Comparison of ENCODE assay signal across 2 cellular contexts in the genomic region with DNA sequence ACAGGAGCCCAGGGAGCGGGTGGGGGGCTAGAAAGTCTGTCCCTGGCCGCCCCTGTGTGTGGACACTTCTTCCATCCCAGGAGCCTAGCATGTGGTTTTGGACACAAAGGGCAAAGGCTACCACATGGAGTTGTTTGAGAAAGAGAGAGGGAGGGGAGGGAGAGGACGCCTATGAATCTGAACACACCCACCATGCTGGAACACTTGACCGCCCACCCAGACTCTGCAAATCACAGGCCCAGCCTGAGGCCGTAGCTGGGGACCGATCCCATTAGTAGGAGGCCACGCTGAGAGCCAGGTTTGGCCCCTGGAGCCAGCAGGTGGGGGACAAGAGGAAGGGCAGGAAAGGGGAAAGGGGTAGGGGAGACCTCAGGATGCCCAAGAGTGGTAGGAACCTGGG.
TF ChIP-seq lines count a peak whose summit lies in the region.

No MANE protein-coding gene starts in this region.

TF ChIP-seq in K562, 482 proteins besides CTCF, POLR2A, EP300 and RAD21:
- TF ChIP-seq WHSC1 (IDR thresholded peaks at IDR 0.05; ENCODE audit: low read length), result peak; percentile 4
- TF ChIP-seq ZNF431 (CRISPR knock-in tag; IDR thresholded peaks at IDR 0.05), result no peak
TF ChIP-seq in K562: peak in this region for 1.

TF ChIP-seq in H1, 55 proteins besides CTCF, POLR2A, EP300 and RAD21:
- TF ChIP-seq NANOG (IDR thresholded peaks at IDR 0.05; ENCODE audit: insufficient read depth, low read depth, low read length, poor library complexity, severe bottlenecking), result no peak
- no peak for TF ChIP-seq TBP (IDR thresholded peaks at IDR 0.05; ENCODE audit: low read depth, low read length)
- no peak for TF ChIP-seq SIX5 (IDR thresholded peaks at IDR 0.05; ENCODE audit: low read depth, low read length)
- TF ChIP-seq KDM5A (IDR thresholded peaks at IDR 0.05; ENCODE audit: low read length), result no peak
- TF ChIP-seq, protein P1, sequence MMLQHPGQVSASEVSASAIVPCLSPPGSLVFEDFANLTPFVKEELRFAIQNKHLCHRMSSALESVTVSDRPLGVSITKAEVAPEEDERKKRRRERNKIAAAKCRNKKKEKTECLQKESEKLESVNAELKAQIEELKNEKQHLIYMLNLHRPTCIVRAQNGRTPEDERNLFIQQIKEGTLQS (IDR thresholded peaks at IDR 0.05; ENCODE audit: insufficient read depth, low read depth, low read length), result no peak
- TF ChIP-seq RXRA (IDR thresholded peaks at IDR 0.05; ENCODE audit: insufficient read depth, low read depth, low read length), result no peak
- TF ChIP-seq CBX8 (IDR thresholded peaks at IDR 0.05; ENCODE audit: borderline replicate concordance, low read depth, low read length), result no peak
- no peak for TF ChIP-seq RBBP5 (IDR thresholded peaks at IDR 0.05; ENCODE audit: borderline replicate concordance, low read depth, low read length)
- no peak for TF ChIP-seq NRF1 (IDR thresholded peaks at IDR 0.05; ENCODE audit: low read depth, low read length)
- TF ChIP-seq TAF1 (IDR thresholded peaks at IDR 0.05; ENCODE audit: low read depth, low read length), result no peak
- TF ChIP-seq SIRT6 (IDR thresholded peaks at IDR 0.05; ENCODE audit: low read length), result no peak
- no peak for TF ChIP-seq GTF2F1 (IDR thresholded peaks at IDR 0.05; ENCODE audit: borderline replicate concordance, low read depth, low read length)
- no peak for TF ChIP-seq SUZ12 (IDR thresholded peaks at IDR 0.05; ENCODE audit: low read length)
- no peak for TF ChIP-seq PHF8 (conservative IDR thresholded peaks at IDR 0.05; ENCODE audit: low read depth, low read length)
- no peak for TF ChIP-seq CTBP2 (IDR thresholded peaks at IDR 0.05; ENCODE audit: borderline replicate concordance, insufficient read depth, insufficient read length, low read length)
- TF ChIP-seq BCL11A (IDR thresholded peaks at IDR 0.05; ENCODE audit: low read depth in 2 of 2, low read length in 2 of 2), result no peak
- TF ChIP-seq POU5F1 (IDR thresholded peaks at IDR 0.05; ENCODE audit: low read depth, low read length), result no peak
